In the genomic region with DNA sequence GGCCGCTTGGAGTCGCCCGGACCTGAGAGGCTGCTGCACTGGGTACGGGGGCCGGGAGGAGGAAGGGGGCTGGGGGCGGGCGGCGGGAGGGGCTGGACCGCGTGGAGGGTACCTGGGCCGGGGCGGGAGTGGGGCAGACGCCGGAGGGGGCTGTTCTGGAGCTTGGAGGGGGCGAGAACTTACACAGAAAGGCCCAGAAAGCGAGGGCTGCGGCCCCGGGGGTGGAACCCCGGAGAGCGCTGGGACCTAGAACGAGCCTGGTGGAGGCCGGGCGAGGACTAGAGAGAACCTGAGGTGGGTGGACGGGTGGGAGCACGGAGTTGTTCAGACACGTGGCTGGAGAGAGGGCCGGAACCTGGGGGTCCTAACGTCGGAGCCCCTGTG, we compare ENCODE assay signal across 8 cellular contexts. TPM values are rescaled to one million over a fixed set of nuclear protein-coding genes. Genes with fewer than 3 reads are reported as not detected.
DNase-seq lines count a peak whose midpoint lies in the region; ATAC-seq, FAIRE-seq and TF ChIP-seq lines count a peak whose summit lies in the region.

No MANE protein-coding gene starts in this region.

- POLR2A ChIA-PET in RWPE1 (lab: Yijun Ruan, JAX; ENCODE audit: low non-redundant PET), result no interaction called here

- no peaks in the 10 kb centered on the region for H3K27me3 ChIP-seq in pancreas

- CTCF ChIA-PET in RWPE1 (lab: Yijun Ruan, JAX), result no interaction called here

- peaks cover 7 to 19% (median 16%) of the 10 kb centered on the region in 3 donors for H3K4me1 ChIP-seq in pancreas

- peak overlapping the region; percentile 33 to 86 (median 68) for H3K4me3 ChIP-seq in pancreas

- ATAC-seq in pancreas, result no peak
- ATAC-seq in GM21786 (IDR thresholded peaks at IDR 0.05; ENCODE audit: unreplicated experiment), result no peak
- ATAC-seq in HG03460 (IDR thresholded peaks at IDR 0.05; ENCODE audit: unreplicated experiment), result no peak

- no peak for TF ChIP-seq POLR2A in erythroblast (IDR thresholded peaks at IDR 0.05; ENCODE audit: low read length)

- H3K36me3 ChIP-seq in pancreas, result no peaks in the 10 kb centered on the region

- no peaks in the 10 kb centered on the region for H3K9me3 ChIP-seq in pancreas

- no peak for FAIRE-seq in pancreas (lab: Jason Lieb, UNC)

- TF ChIP-seq CTCF in RWPE1 (conservative IDR thresholded peaks at IDR 0.05; ENCODE audit: low read depth) (no peak), pancreas (IDR thresholded peaks at IDR 0.05) (no peak)

- WGBS in pancreas, 2 donors, result 1 to 2% methylated on average over 25 to 29 of the region's 29 CpGs

- intact Hi-C loops in pancreas (cut with DNase I), result no loop called here

- DNase-seq in GM03348 (ENCODE audit: low spot score) (peak; percentile 20), RWPE1 (ENCODE audit: low spot score) (no peak), erythroblast (lab: John Stamatoyannopoulos, UW) (peak; percentile 58 to 66), pancreas (peak in 2 of 6 donors; percentile 16 to 80)
- no peak for DNase-seq in stimulated activated CD4-positive, alpha-beta T cell treated with anti-CD3 and anti-CD28 coated beads, Interleukin-15, amount 100 ng/mL, for 24 hours
- no peak for DNase-seq in stimulated activated CD4-positive, alpha-beta T cell treated with anti-CD3 and anti-CD28 coated beads, Interleukin-2, amount 100 ng/mL, for 48 hours

- H3K27ac ChIP-seq in RWPE1, result peak overlapping the region; percentile 96
- peak overlapping the region; percentile 31 to 89 (median 54) for H3K27ac ChIP-seq in pancreas

RNA-seq across cellular contexts. Expression of gene ZNF581, which starts 0.3 kb away (rescaled TPM):
- 10 to 100 TPM; 12.9 to 23.2 (median 16.9) TPM for total RNA-seq in pancreas
- 10 to 100 TPM; 13.8 to 16.6 TPM for polyA plus RNA-seq in pancreas

RNA-seq across cellular contexts. Expression of gene ZNF580, which starts 2.9 kb away (rescaled TPM):
- 10 to 100 TPM; 12.7 to 24.3 (median 17.6) TPM for total RNA-seq in pancreas
- polyA plus RNA-seq in pancreas, result 10 to 100 TPM; 35.0 to 40.5 TPM

RNA-seq across cellular contexts. Expression of gene CCDC106, which starts 4.3 kb away (rescaled TPM):
- total RNA-seq in pancreas, result 1 to 10 TPM; 3.2 to 6.2 (median 5.0) TPM
- 10 to 100 TPM; 20.7 to 22.8 TPM for polyA plus RNA-seq in pancreas

RNA-seq across cellular contexts. Expression of gene U2AF2, which starts 11.1 kb away (rescaled TPM):
- 10 to 100 TPM; 38.4 to 97.0 (median 58.8) TPM for total RNA-seq in pancreas
- polyA plus RNA-seq in pancreas, result 100 to 1,000 TPM in 1 of 2 donors, 10 to 100 TPM in 1; 74.8 to 113 TPM

RNA-seq across cellular contexts. Expression of gene ZNF784, which starts 19.4 kb away (rescaled TPM):
- 1 to 10 TPM; 3.7 to 5.8 (median 4.6) TPM for total RNA-seq in pancreas
- polyA plus RNA-seq in pancreas, result 10 to 100 TPM; 10.3 to 12.9 TPM

Comparison
In these comparisons a context has a peak if more than half of its experiments do, and no peak if none do; other contexts are left out.
1. DNase-seq: peak in GM03348 (single experiment) and erythroblast (2 of 2); none in RWPE1 (single experiment), stimulated activated CD4-positive, alpha-beta T cell treated with anti-CD3 and anti-CD28 coated beads, Interleukin-15, amount 100 ng/mL, for 24 hours (single experiment) and stimulated activated CD4-positive, alpha-beta T cell treated with anti-CD3 and anti-CD28 coated beads, Interleukin-2, amount 100 ng/mL, for 48 hours (0 of 2).